In genomic region chr18:71541643-71542042, GRCh38 we compare ENCODE assay signal across 28 cellular contexts.
"Had no signal": no experiment of that assay in that cellular context is flagged by ENCODE, and none has a peak within 500 bp of the region (broad histone marks: within the 10 kb centered on the region; RNA-seq: fewer than 3 reads in every experiment).

No MANE protein-coding gene starts in this region.

- ATAC-seq: effector memory CD8-positive, alpha-beta T cell; esophagus mucosa; foreskin keratinocyte; gastrocnemius medialis; gastroesophageal sphincter; heart left ventricle; heart right ventricle had no signal

- FAIRE-seq: colon, endometrium, endothelial cell of umbilical vein, frontal cortex had no signal

- H3K4me1 ChIP-seq: colonic mucosa, esophagus muscularis mucosa, esophagus squamous epithelium, foreskin keratinocyte, gastrocnemius medialis, gastroesophageal sphincter, heart left ventricle, heart right ventricle had no signal

- H3K27me3 ChIP-seq: colonic mucosa, dorsolateral prefrontal cortex, esophagus muscularis mucosa, esophagus squamous epithelium, foreskin keratinocyte, gastrocnemius medialis, gastroesophageal sphincter, heart left ventricle, heart right ventricle had no signal

- H3K9me3 ChIP-seq: colonic mucosa, gastrocnemius medialis had no signal

- H3K36me3 ChIP-seq: colonic mucosa, esophagus muscularis mucosa, esophagus squamous epithelium, gastrocnemius medialis, gastroesophageal sphincter, heart left ventricle, heart right ventricle had no signal

- H3K27ac ChIP-seq: colonic mucosa, coronary artery, dorsolateral prefrontal cortex, epithelial cell of prostate, esophagus muscularis mucosa, esophagus squamous epithelium, foreskin keratinocyte, gastrocnemius medialis, gastroesophageal sphincter, heart left ventricle, heart right ventricle had no signal

- H3K4me3 ChIP-seq: colonic mucosa, coronary artery, dorsolateral prefrontal cortex, esophagus muscularis mucosa, esophagus squamous epithelium, gastrocnemius medialis, gastroesophageal sphincter, heart left ventricle, heart right ventricle had no signal

- DNase-seq: colonic mucosa; cortex of kidney; dermis blood vessel endothelial cell; dorsolateral prefrontal cortex; effector CD4-positive, alpha-beta T cell; effector CD8-positive, alpha-beta T cell; effector memory CD4-positive, alpha-beta T cell; effector memory CD8-positive, alpha-beta T cell; endodermal cell; erythroblast; esophagus squamous epithelium; foreskin fibroblast; foreskin keratinocyte; foreskin melanocyte; gastrocnemius medialis; glutamatergic neuron; head of caudate nucleus; heart left ventricle; heart right ventricle had no signal
